ENCODE assay signal across 11 cellular contexts in the genomic region with DNA sequence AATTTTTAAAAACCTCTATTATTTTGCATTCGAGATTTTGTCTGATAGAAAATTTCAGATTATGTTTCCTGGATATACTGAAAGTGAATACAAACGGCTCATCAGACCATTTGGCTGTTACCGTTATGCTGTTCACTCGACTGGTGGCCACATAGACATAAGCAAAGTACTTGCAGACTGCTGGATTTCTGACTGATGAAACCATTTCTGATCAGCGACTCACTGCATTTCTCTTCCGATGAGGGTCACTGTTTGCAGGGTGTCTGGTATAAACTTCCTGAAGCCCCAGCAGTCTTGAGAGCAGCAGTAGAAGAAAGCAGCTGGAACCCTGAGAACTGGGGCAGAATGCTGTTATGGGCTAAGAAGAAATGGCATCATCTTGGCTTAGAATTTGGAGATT. TPM values are rescaled to one million over a fixed set of nuclear protein-coding genes. Genes with fewer than 3 reads are reported as not detected.
DNase-seq lines count a peak whose midpoint lies in the region; ATAC-seq and TF ChIP-seq lines count a peak whose summit lies in the region.
"Had no signal": no experiment of that assay in that cellular context is flagged by ENCODE, and none has a peak within 500 bp of the region (broad histone marks: within the 10 kb centered on the region; RNA-seq: fewer than 3 reads in every experiment).

No MANE protein-coding gene starts in this region.

- peaks cover 71% of the 10 kb centered on the region for H3K4me1 ChIP-seq in RWPE2 (ENCODE audit: insufficient read depth, poor library complexity, severe bottlenecking)

- H3K4me3 ChIP-seq in RWPE2 (ENCODE audit: severe bottlenecking) (no peak overlapping the region), epithelial cell of proximal tubule (ENCODE audit: low read depth, low read length) (no peak overlapping the region), skeletal muscle cell (ENCODE audit: low read depth, low read length) (no peak overlapping the region)
- H3K4me3 ChIP-seq: vagina had no signal

- H3K27ac ChIP-seq in RWPE2 (ENCODE audit: poor library complexity, severe bottlenecking): peak overlapping the region; percentile 76
- H3K27ac ChIP-seq: vagina had no signal

- TF ChIP-seq CTCF in RWPE2 (IDR thresholded peaks at IDR 0.05; ENCODE audit: poor library complexity, severe bottlenecking): no peak
- TF ChIP-seq CTCF in epithelial cell of proximal tubule (conservative IDR thresholded peaks at IDR 0.05; ENCODE audit: low read depth, low read length): no peak

- H3K36me3 ChIP-seq in RWPE2 (ENCODE audit: low read depth): peaks cover 4% of the 10 kb centered on the region
- H3K36me3 ChIP-seq: vagina had no signal

- no peak for DNase-seq in RWPE2 (ENCODE audit: low spot score)
- DNase-seq in epithelial cell of proximal tubule (ENCODE audit: low read depth): peak; percentile 48
- DNase-seq in skeletal muscle cell (ENCODE audit: low read depth): peak; percentile 47
- DNase-seq in D341Med (ENCODE audit: low spot score): no peak
- no peak for DNase-seq in DMS153 (lab: John Stamatoyannopoulos, UW)
- DNase-seq in activated CD8-positive, alpha-beta memory T cell treated with anti-CD3 and anti-CD28 coated beads, Interleukin-2, amount 50 U/mL, for 48 hours: no peak
- DNase-seq: cerebellar nuclear complex, NCI-H345 had no signal

- H3K27me3 ChIP-seq in RWPE2 (ENCODE audit: insufficient read depth, poor library complexity, severe bottlenecking): no peaks in the 10 kb centered on the region
- H3K27me3 ChIP-seq: vagina had no signal

- no peaks in the 10 kb centered on the region for H3K9me3 ChIP-seq in RWPE2 (ENCODE audit: severe bottlenecking)
- H3K9me3 ChIP-seq: vagina had no signal

- peak; percentile 30 for ATAC-seq in GM18517 (IDR thresholded peaks at IDR 0.05; ENCODE audit: unreplicated experiment)
- peak; percentile 54 for ATAC-seq in RWPE2 (ENCODE audit: low read depth)
- ATAC-seq in GM18861 (IDR thresholded peaks at IDR 0.05; ENCODE audit: unreplicated experiment): no peak

RNA-seq across cellular contexts. Expression of gene SNX9, which starts 17.7 kb away (rescaled TPM):
- 42.6 and 51.3 TPM in 2 replicates for total RNA-seq in epithelial cell of proximal tubule

Comparison
In these comparisons a context has a peak if more than half of its experiments do, and no peak if none do; other contexts are left out.
1. DNase-seq: peak in epithelial cell of proximal tubule (single experiment) and skeletal muscle cell (single experiment); none in RWPE2 (single experiment), D341Med (single experiment), DMS153 (single experiment) and activated CD8-positive, alpha-beta memory T cell treated with anti-CD3 and anti-CD28 coated beads, Interleukin-2, amount 50 U/mL, for 48 hours (single experiment).